In the genomic region with DNA sequence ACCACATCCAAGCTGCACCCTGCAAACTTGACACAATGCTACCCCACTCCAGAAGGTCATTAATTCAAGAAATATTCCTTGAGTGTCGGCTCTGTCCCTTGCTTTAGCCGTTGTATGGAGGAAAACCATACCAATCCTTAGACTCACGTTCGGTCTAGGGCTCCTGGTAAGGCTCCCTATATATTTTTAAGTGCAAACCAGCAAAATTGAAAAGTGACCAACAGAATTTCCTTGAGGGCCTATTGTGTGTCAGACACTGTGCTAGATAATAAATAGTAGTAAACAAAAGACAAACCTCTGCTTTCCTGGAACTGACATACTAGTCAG, we compare ENCODE assay signal across 8 cellular contexts. TPM values are rescaled to one million over a fixed set of nuclear protein-coding genes. Genes with fewer than 3 reads are reported as not detected.
DNase-seq lines count a peak whose midpoint lies in the region; ATAC-seq and TF ChIP-seq lines count a peak whose summit lies in the region.

No MANE protein-coding gene starts in this region.

- intact Hi-C loops in dendritic cell treated with granulocyte-macrophage colony-stimulating factor and Interleukin-4, amounts not matched to agents 40 ng/mL and 50 ng/mL, for 4 days (cut with micrococcal nuclease), result no loop called here
- intact Hi-C loops in posterior vena cava (cut with DNase I), result loop anchor here (1.0 to 5.0 kb wide), 2 partner anchors 21 to 182 kb away; no protein-coding TSS in a partner anchor

- peak overlapping the region; percentile 78 to 94 (median 88) for H3K4me2 ChIP-seq in BLaER1 treated with 17β-estradiol and CSF1 and Interleukin-3, amounts not matched to agents 10 nM and 100 nM
- peak overlapping the region; percentile 72 for H3K4me2 ChIP-seq in Loucy (ENCODE audit: low read depth, low read length, poor library complexity, severe bottlenecking)

- peak overlapping the region; percentile 99 for H2AFZ ChIP-seq in Loucy (ENCODE audit: low read length)

- H3F3A ChIP-seq in Loucy (ENCODE audit: low read depth), result no peaks in the 10 kb centered on the region

- peak overlapping the region in 2 of 11 experiments; percentile 62 to 70; a peak in 4 of 22 replicates for H3K27ac ChIP-seq in BLaER1 treated with 17β-estradiol and CSF1 and Interleukin-3, amounts not matched to agents 10 nM and 100 nM

- peak overlapping the region; percentile 70 to 94 (median 86); a peak in 19 of 20 replicates for H3K4me3 ChIP-seq in BLaER1 treated with 17β-estradiol and CSF1 and Interleukin-3, amounts not matched to agents 10 nM and 100 nM
- H3K4me3 ChIP-seq in Loucy (ENCODE audit: low read length, poor library complexity, severe bottlenecking), result peak overlapping the region; percentile 88

- peaks cover 0 to 6% (median 0%) of the 10 kb centered on the region in 11 experiments; a peak in 3 of 22 replicates for H4K20me1 ChIP-seq in BLaER1 treated with 17β-estradiol and CSF1 and Interleukin-3, amounts not matched to agents 10 nM and 100 nM
- no peaks in the 10 kb centered on the region for H4K20me1 ChIP-seq in Loucy (ENCODE audit: insufficient read depth, low read length, poor library complexity, severe bottlenecking)

- no peaks in the 10 kb centered on the region for H3K36me3 ChIP-seq in BLaER1 treated with 17β-estradiol and CSF1 and Interleukin-3, amounts not matched to agents 10 nM and 100 nM
- H3K36me3 ChIP-seq in Loucy (ENCODE audit: insufficient read depth, low read length), result no peaks in the 10 kb centered on the region

- H3K36me3 Mint-ChIP-seq in dendritic cell treated with granulocyte-macrophage colony-stimulating factor and Interleukin-4, amounts not matched to agents 40 ng/mL and 50 ng/mL, for 4 days (ENCODE audit: low read depth), result peaks cover 6% of the 10 kb centered on the region
- no peaks in the 10 kb centered on the region for H3K36me3 Mint-ChIP-seq in nephron (ENCODE audit: low read depth)

- peak overlapping the region; percentile 84 for H3K27ac Mint-ChIP-seq in dendritic cell treated with granulocyte-macrophage colony-stimulating factor and Interleukin-4, amounts not matched to agents 40 ng/mL and 50 ng/mL, for 4 days
- H3K27ac Mint-ChIP-seq in nephron, result peak overlapping the region; percentile 55 to 90 (median 86)

- peaks cover 2% of the 10 kb centered on the region for H3K27me3 Mint-ChIP-seq in dendritic cell treated with granulocyte-macrophage colony-stimulating factor and Interleukin-4, amounts not matched to agents 40 ng/mL and 50 ng/mL, for 4 days
- H3K27me3 Mint-ChIP-seq in nephron (ENCODE audit: low read depth), result peaks cover 4% of the 10 kb centered on the region

- peak overlapping the region; percentile 66 to 85 (median 78); a peak in 16 of 22 replicates for H3K9ac ChIP-seq in BLaER1 treated with 17β-estradiol and CSF1 and Interleukin-3, amounts not matched to agents 10 nM and 100 nM
- H3K9ac ChIP-seq in Loucy (ENCODE audit: low read depth, low read length, poor library complexity, severe bottlenecking), result peak overlapping the region; percentile 75

- ATAC-seq in GM18502 (IDR thresholded peaks at IDR 0.05; ENCODE audit: poor library complexity, unreplicated experiment) (no peak), GM21367 (IDR thresholded peaks at IDR 0.05; ENCODE audit: unreplicated experiment) (no peak)

- peaks cover 7% of the 10 kb centered on the region; the same call in 1 of the 2 replicates for H3K79me2 ChIP-seq in Loucy (ENCODE audit: insufficient read depth, low read length)

- no peaks in the 10 kb centered on the region for H3K27me3 ChIP-seq in BLaER1 treated with 17β-estradiol and CSF1 and Interleukin-3, amounts not matched to agents 10 nM and 100 nM
- H3K27me3 ChIP-seq in Loucy (ENCODE audit: insufficient read depth, low read length, poor library complexity, severe bottlenecking), result no peaks in the 10 kb centered on the region

- H3K9me3 Mint-ChIP-seq in dendritic cell treated with granulocyte-macrophage colony-stimulating factor and Interleukin-4, amounts not matched to agents 40 ng/mL and 50 ng/mL, for 4 days, result no peaks in the 10 kb centered on the region
- no peaks in the 10 kb centered on the region for H3K9me3 Mint-ChIP-seq in nephron

- H3K4me1 Mint-ChIP-seq in dendritic cell treated with granulocyte-macrophage colony-stimulating factor and Interleukin-4, amounts not matched to agents 40 ng/mL and 50 ng/mL, for 4 days (ENCODE audit: low read depth), result peaks cover 16% of the 10 kb centered on the region
- H3K4me1 Mint-ChIP-seq in nephron, result peaks cover 20% of the 10 kb centered on the region

- peak overlapping the region; percentile 86 for H3K4me3 Mint-ChIP-seq in dendritic cell treated with granulocyte-macrophage colony-stimulating factor and Interleukin-4, amounts not matched to agents 40 ng/mL and 50 ng/mL, for 4 days
- H3K4me3 Mint-ChIP-seq in nephron, result peak overlapping the region; percentile 85 to 90 (median 89)

- peaks cover 13 to 49% (median 20%) of the 10 kb centered on the region in 10 experiments for H3K4me1 ChIP-seq in BLaER1 treated with 17β-estradiol and CSF1 and Interleukin-3, amounts not matched to agents 10 nM and 100 nM
- H3K4me1 ChIP-seq in Loucy (ENCODE audit: insufficient read depth, low read length, poor library complexity, severe bottlenecking), result peaks cover 24% of the 10 kb centered on the region

- DNase-seq in activated CD4-positive, CD25-positive, alpha-beta regulatory T cell treated with anti-CD3 and anti-CD28 coated beads, Interleukin-2, amount 50 U/mL, for 72 hours, result no peak
- no peak for DNase-seq in posterior vena cava (ENCODE audit: low spot score)

- no peaks in the 10 kb centered on the region for H3K9me2 ChIP-seq in Loucy (replicated peaks; ENCODE audit: low read depth, low read length)

- TF ChIP-seq CTCF in Loucy (conservative IDR thresholded peaks at IDR 0.05; ENCODE audit: low read length), result no peak
- no peak for TF ChIP-seq CTCF in nephron (IDR thresholded peaks at IDR 0.05; ENCODE audit: unreplicated experiment in 3 of 3)

- no peaks in the 10 kb centered on the region for H3K9me3 ChIP-seq in BLaER1 treated with 17β-estradiol and CSF1 and Interleukin-3, amounts not matched to agents 10 nM and 100 nM (replicated peaks in 1 of 11)
- H3K9me3 ChIP-seq in Loucy (ENCODE audit: insufficient read depth, low read depth, low read length), result no peaks in the 10 kb centered on the region

RNA-seq across cellular contexts. Expression of a gene that starts 0.4 kb away (rescaled TPM):
- total RNA-seq in posterior vena cava, result 10 to 100 TPM; 30.5 to 36.5 TPM

RNA-seq across cellular contexts. Expression of a gene that starts 44.7 kb away (rescaled TPM):
- total RNA-seq in posterior vena cava, result not detected
